Comparison of ENCODE assay signal across 35 cellular contexts in the genomic region with DNA sequence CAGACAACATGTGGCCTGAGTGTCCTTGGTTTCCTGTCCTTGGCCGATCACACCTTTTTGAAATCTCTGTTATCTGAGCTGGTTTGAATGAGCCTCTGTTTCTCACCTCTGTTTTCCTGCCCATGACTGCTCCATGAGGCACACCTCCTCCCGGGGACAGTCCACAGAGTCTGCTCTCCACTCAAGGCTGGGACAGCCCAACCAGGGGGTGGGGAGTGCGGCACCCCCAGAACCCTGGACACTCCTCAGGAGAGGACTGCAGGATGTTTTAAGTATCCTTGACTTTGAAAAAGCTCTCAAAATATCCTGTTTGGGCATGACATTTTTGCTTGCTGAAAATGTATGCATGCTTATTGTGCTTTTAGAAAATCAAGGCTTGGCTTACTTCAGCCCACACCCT.
"Had no signal": no experiment of that assay in that cellular context is flagged by ENCODE, and none has a peak within 500 bp of the region (broad histone marks: within the 10 kb centered on the region; RNA-seq: fewer than 3 reads in every experiment).

No MANE protein-coding gene starts in this region.

- H3K4me3 ChIP-seq: MG63 had no signal

- H3K27me3 ChIP-seq: MG63 had no signal

- DNase-seq: Karpas-422, Kasumi-1, KBM-7, KG1, MG63, MM.1S, MV-4-11, NCI-H1048, NCI-H1092 treated with DMSO at 0.1 percent for 48 hours, NCI-H1105, NCI-H1105 treated with DMSO at 0.1 percent for 48 hours, NCI-H1417, NCI-H1417 treated with DMSO at 0.1 percent for 48 hours, NCI-H1436, NCI-H1436 treated with DMSO at 0.1 percent for 48 hours, NCI-H146, NCI-H1694, NCI-H1694 treated with DMSO at 0.1 percent for 48 hours, NCI-H187, NCI-H187 treated with DMSO at 0.1 percent for 48 hours, NCI-H1930, NCI-H2029 treated with DMSO at 0.1 percent for 48 hours, NCI-H2081, NCI-H2081 treated with DMSO at 0.1 percent for 48 hours, NCI-H2107, NCI-H2171, NCI-H2171 treated with DMSO at 0.1 percent for 48 hours, NCI-H2227 treated with DMSO at 0.1 percent for 48 hours, NCI-H226, NCI-H345, NCI-H446 treated with DMSO at 0.1 percent for 48 hours, NCI-H510A, NCI-H510A treated with DMSO at 0.1 percent for 48 hours, NCI-H524 had no signal

- H3K36me3 ChIP-seq: MG63 had no signal

- H3K9me3 ChIP-seq: MG63 had no signal

- H3K27ac ChIP-seq: KMS-11 had no signal
